ENCODE assay signal across 8 cellular contexts in the genomic region with DNA sequence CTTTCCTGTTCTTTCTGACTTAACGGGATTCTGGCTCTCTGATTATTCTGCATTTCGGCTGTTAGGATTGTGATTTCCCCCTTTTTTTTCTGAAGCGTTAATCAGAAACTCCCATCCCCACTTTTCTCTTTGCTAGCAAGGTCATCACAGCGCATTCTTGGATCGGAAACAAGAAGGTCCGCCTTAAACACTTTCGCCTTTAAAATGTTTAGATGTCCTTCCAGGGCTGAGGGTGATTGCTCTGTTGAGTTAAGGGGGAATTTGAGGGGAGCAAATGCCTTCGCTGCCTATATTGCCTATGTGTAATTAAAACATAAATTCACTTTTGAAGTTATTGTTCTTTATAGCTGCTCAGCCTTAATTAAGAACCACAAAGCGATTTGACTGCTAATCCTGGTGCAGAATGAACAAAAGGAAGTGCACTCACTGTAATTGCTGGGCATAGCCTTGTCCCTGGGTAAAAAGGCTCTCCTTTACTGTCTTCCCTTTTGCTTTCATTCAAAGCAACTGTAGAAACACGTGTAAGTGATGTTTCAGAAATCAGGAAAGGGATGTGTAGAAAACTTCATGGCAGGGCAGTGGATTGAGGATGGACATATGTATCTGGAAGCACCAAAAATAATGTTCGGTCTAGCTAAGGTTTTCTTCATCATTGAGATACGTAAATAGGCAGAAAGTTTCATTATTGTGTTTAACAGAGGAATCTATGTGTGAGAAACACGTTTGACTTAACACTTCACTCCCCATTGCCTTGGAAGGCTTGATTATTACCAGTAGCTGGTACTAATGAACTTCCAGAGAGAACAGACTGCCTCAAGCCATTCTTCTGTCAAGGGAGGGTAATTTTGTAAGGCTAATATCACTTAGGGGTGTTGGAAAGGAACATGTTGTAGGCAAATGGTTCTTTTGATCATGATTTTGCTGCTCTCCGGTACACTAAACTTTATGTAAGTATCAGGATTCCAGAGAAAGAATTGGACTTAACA. TPM values are rescaled to one million over a fixed set of nuclear protein-coding genes. Genes with fewer than 3 reads are reported as not detected.
DNase-seq lines count a peak whose midpoint lies in the region; ATAC-seq and TF ChIP-seq lines count a peak whose summit lies in the region.

No MANE protein-coding gene starts in this region.

- peaks cover 66% of the 10 kb centered on the region for H3K27me3 Mint-ChIP-seq in activated naive CD4-positive, alpha-beta T cell treated with anti-CD3 and anti-CD28 coated beads, Interleukin-2, amount 50 U/mL, for 24 hours
- H3K27me3 Mint-ChIP-seq in stimulated activated memory B cell treated with anti-CD40 and anti-IgM and Interleukin-4, amounts not matched to agents 10 μg/mL and 1 μg/mL and 100 μg/mL, for 72 hours, result no peaks in the 10 kb centered on the region

- peaks cover 22% of the 10 kb centered on the region for H3K4me1 Mint-ChIP-seq in activated naive CD4-positive, alpha-beta T cell treated with anti-CD3 and anti-CD28 coated beads, Interleukin-2, amount 50 U/mL, for 24 hours
- peaks cover 40% of the 10 kb centered on the region for H3K4me1 Mint-ChIP-seq in stimulated activated memory B cell treated with anti-CD40 and anti-IgM and Interleukin-4, amounts not matched to agents 10 μg/mL and 1 μg/mL and 100 μg/mL, for 72 hours

- H3K36me3 Mint-ChIP-seq in activated naive CD4-positive, alpha-beta T cell treated with anti-CD3 and anti-CD28 coated beads, Interleukin-2, amount 50 U/mL, for 24 hours, result no peaks in the 10 kb centered on the region
- H3K36me3 Mint-ChIP-seq in activated naive CD4-positive, alpha-beta T cell treated with anti-CD3 and anti-CD28 coated beads, Interleukin-2, amount 50 U/mL, for 72 hours, result peaks cover 0 to 32% of the 10 kb centered on the region in 2 donors
- H3K36me3 Mint-ChIP-seq in stimulated activated memory B cell treated with anti-CD40 and anti-IgM and Interleukin-4, amounts not matched to agents 10 μg/mL and 1 μg/mL and 100 μg/mL, for 72 hours, result peaks cover 13% of the 10 kb centered on the region

- peak overlapping the region; percentile 90; the same call in 1 of the 2 replicates for H3K4me3 ChIP-seq in iPS DF 6.9 (ENCODE audit: low read length)

- no peaks in the 10 kb centered on the region; the same call in 1 of the 2 replicates for H3K27me3 ChIP-seq in iPS DF 6.9 (ENCODE audit: control insufficient read depth, insufficient read depth, low read length)

- WGBS in iPS DF 6.9 (ENCODE audit: insufficient coverage, insufficient read length), result no CpG with 5 or more reads among the region's 14 CpGs

- DNase-seq in activated naive CD4-positive, alpha-beta T cell treated with anti-CD3 and anti-CD28 coated beads, Interleukin-2, amount 50 U/mL, for 72 hours (ENCODE audit: low spot score in 2 of 2), result no peak
- no peak for DNase-seq in iPS DF 6.9 (ENCODE audit: low read depth, low spot score)
- DNase-seq in omental fat pad (ENCODE audit: low spot score), result no peak
- DNase-seq in pons (ENCODE audit: low spot score), result no peak
- DNase-seq in left lobe of liver (ENCODE audit: low spot score), result no peak

- H3K27ac Mint-ChIP-seq in activated naive CD4-positive, alpha-beta T cell treated with anti-CD3 and anti-CD28 coated beads, Interleukin-2, amount 50 U/mL, for 24 hours, result peak overlapping the region; percentile 79
- no peak overlapping the region for H3K27ac Mint-ChIP-seq in activated naive CD4-positive, alpha-beta T cell treated with anti-CD3 and anti-CD28 coated beads, Interleukin-2, amount 50 U/mL, for 72 hours
- H3K27ac Mint-ChIP-seq in stimulated activated memory B cell treated with anti-CD40 and anti-IgM and Interleukin-4, amounts not matched to agents 10 μg/mL and 1 μg/mL and 100 μg/mL, for 72 hours, result peak overlapping the region; percentile 74

- peaks cover 7% of the 10 kb centered on the region for H3K9me3 Mint-ChIP-seq in activated naive CD4-positive, alpha-beta T cell treated with anti-CD3 and anti-CD28 coated beads, Interleukin-2, amount 50 U/mL, for 24 hours
- no peaks in the 10 kb centered on the region for H3K9me3 Mint-ChIP-seq in activated naive CD4-positive, alpha-beta T cell treated with anti-CD3 and anti-CD28 coated beads, Interleukin-2, amount 50 U/mL, for 72 hours
- H3K9me3 Mint-ChIP-seq in stimulated activated memory B cell treated with anti-CD40 and anti-IgM and Interleukin-4, amounts not matched to agents 10 μg/mL and 1 μg/mL and 100 μg/mL, for 72 hours, result no peaks in the 10 kb centered on the region

- TF ChIP-seq CTCF in VCaP (conservative IDR thresholded peaks at IDR 0.05) (no peak), omental fat pad (IDR thresholded peaks at IDR 0.05) (no peak)

- H3K36me3 ChIP-seq in iPS DF 6.9 (ENCODE audit: control insufficient read depth, insufficient read depth, low read length), result no peaks in the 10 kb centered on the region

- no peak for ATAC-seq in activated naive CD4-positive, alpha-beta T cell treated with anti-CD3 and anti-CD28 coated beads, Interleukin-2, amount 50 U/mL, for 72 hours
- no peak for ATAC-seq in stimulated activated memory B cell treated with anti-CD40 and anti-IgM and Interleukin-4, amounts not matched to agents 10 μg/mL and 1 μg/mL and 100 μg/mL, for 72 hours
- ATAC-seq in omental fat pad (ENCODE audit: low FRiP score) (no peak), left lobe of liver (no peak)

- H3K9me3 ChIP-seq in iPS DF 6.9 (ENCODE audit: control insufficient read depth, insufficient read depth, low read length), result no peaks in the 10 kb centered on the region

- no peaks in the 10 kb centered on the region; the same call in 1 of the 2 replicates for H3K4me1 ChIP-seq in iPS DF 6.9 (ENCODE audit: control insufficient read depth, insufficient read depth, low read length)

- H3K4me3 Mint-ChIP-seq in activated naive CD4-positive, alpha-beta T cell treated with anti-CD3 and anti-CD28 coated beads, Interleukin-2, amount 50 U/mL, for 24 hours, result peak overlapping the region; percentile 86
- peak overlapping the region; percentile 86 for H3K4me3 Mint-ChIP-seq in stimulated activated memory B cell treated with anti-CD40 and anti-IgM and Interleukin-4, amounts not matched to agents 10 μg/mL and 1 μg/mL and 100 μg/mL, for 72 hours

- H3K27ac ChIP-seq in VCaP, result peak overlapping the region; percentile 98
- no peak overlapping the region for H3K27ac ChIP-seq in iPS DF 6.9 (ENCODE audit: low read length)

RNA-seq across cellular contexts. Expression of a gene that starts 1.4 kb away (rescaled TPM):
- total RNA-seq in activated naive CD4-positive, alpha-beta T cell treated with anti-CD3 and anti-CD28 coated beads, Interleukin-2, amount 50 U/mL, for 72 hours, result not detected
- total RNA-seq in omental fat pad, result 100 to 1,000 TPM; 377 to 829 (median 461) TPM
- total RNA-seq in left lobe of liver, result 19.0 TPM

Comparison
In these comparisons a context has a peak if more than half of its experiments do, and no peak if none do; other contexts are left out.
1. H3K27ac Mint-ChIP-seq: peak in activated naive CD4-positive, alpha-beta T cell treated with anti-CD3 and anti-CD28 coated beads, Interleukin-2, amount 50 U/mL, for 24 hours (single experiment) and stimulated activated memory B cell treated with anti-CD40 and anti-IgM and Interleukin-4, amounts not matched to agents 10 μg/mL and 1 μg/mL and 100 μg/mL, for 72 hours (single experiment); none in activated naive CD4-positive, alpha-beta T cell treated with anti-CD3 and anti-CD28 coated beads, Interleukin-2, amount 50 U/mL, for 72 hours (0 of 2).
2. RNA of a gene that starts 1.4 kb away (total RNA-seq): 377 to 829 TPM in omental fat pad; 19.0 TPM in left lobe of liver (single experiment) and not detected in activated naive CD4-positive, alpha-beta T cell treated with anti-CD3 and anti-CD28 coated beads, Interleukin-2, amount 50 U/mL, for 72 hours; every median in the first group is over 10 times any median in the second.